21 cellular contexts compared by ENCODE assay signal in the genomic region with DNA sequence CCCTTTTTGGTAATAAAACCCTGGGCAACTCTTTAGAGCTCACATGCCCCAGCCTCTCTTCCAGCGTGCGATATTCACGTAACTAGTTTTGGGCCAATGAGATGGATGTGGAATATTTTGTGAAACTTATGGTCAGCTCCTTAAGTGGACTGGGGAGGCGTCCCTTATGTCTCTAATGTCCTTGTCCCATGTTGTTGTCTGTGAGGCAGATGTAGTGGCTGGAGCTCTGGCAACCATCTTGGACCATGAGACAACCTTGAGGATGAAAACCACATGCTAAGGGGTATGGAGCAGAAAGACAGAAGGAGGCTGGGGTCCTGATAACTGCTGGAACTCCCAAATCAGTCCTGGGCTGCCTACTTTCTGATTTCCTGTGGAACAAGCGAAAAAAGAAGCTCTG. TPM values are rescaled to one million over a fixed set of nuclear protein-coding genes. Genes with fewer than 3 reads are reported as not detected.
DNase-seq lines count a peak whose midpoint lies in the region; ATAC-seq, FAIRE-seq and TF ChIP-seq lines count a peak whose summit lies in the region.
"Had no signal": no experiment of that assay in that cellular context is flagged by ENCODE, and none has a peak within 500 bp of the region (broad histone marks: within the 10 kb centered on the region; RNA-seq: fewer than 3 reads in every experiment).

No MANE protein-coding gene starts in this region.

- H3K79me1 ChIP-seq in H1 (ENCODE audit: low read depth, low read length), result no peaks in the 10 kb centered on the region

- no peaks in the 10 kb centered on the region for H3K79me2 ChIP-seq in H1 (ENCODE audit: control insufficient read depth in 1 of 2, insufficient read depth in 2 of 2, low read length in 2 of 2)
- H3K79me2 ChIP-seq in neural progenitor cell (ENCODE audit: low read depth), result no peaks in the 10 kb centered on the region

- no peak overlapping the region for H3K14ac ChIP-seq in H1 (ENCODE audit: insufficient read length)

- no peaks in the 10 kb centered on the region for H3K4me1 Mint-ChIP-seq in natural killer cell
- H3K4me1 Mint-ChIP-seq in natural killer cell treated with Interleukin-12 subunit alpha and Interleukin-12 subunit beta and Interleukin-15 and Interleukin-18, amount 100 ng/mL, for 72 hours (ENCODE audit: low read depth in 2 of 2), result peaks cover 0 to 3% of the 10 kb centered on the region in 2 donors
- no peaks in the 10 kb centered on the region for H3K4me1 Mint-ChIP-seq in neural progenitor cell
- no peaks in the 10 kb centered on the region for H3K4me1 Mint-ChIP-seq in type B pancreatic cell (ENCODE audit: unreplicated experiment)

- FAIRE-seq in H1 (lab: Jason Lieb, UNC), result no peak
- FAIRE-seq: A549, G401.6, GM12878, H54 had no signal

- H3K36me3 ChIP-seq in H1 (ENCODE audit: control insufficient read depth in 2 of 4, insufficient read depth in 4 of 4, low read length in 3 of 4) (no peaks in the 10 kb centered on the region), neural progenitor cell (no peaks in the 10 kb centered on the region)
- H3K36me3 ChIP-seq: HAP-1 had no signal

- no peaks in the 10 kb centered on the region for H3K9me3 Mint-ChIP-seq in natural killer cell
- no peaks in the 10 kb centered on the region for H3K9me3 Mint-ChIP-seq in natural killer cell treated with Interleukin-12 subunit alpha and Interleukin-12 subunit beta and Interleukin-15 and Interleukin-18, amount 100 ng/mL, for 72 hours
- peaks cover 4% of the 10 kb centered on the region for H3K9me3 Mint-ChIP-seq in neural progenitor cell
- no peaks in the 10 kb centered on the region for H3K9me3 Mint-ChIP-seq in type B pancreatic cell
- H3K9me3 Mint-ChIP-seq: HFFc6 had no signal

- POLR2A ChIA-PET in H1 (lab: Charles Lee; ENCODE audit: partially characterized antibody), result no interaction called here

- no peaks in the 10 kb centered on the region for H3K23me2 ChIP-seq in H1 (ENCODE audit: low read depth, low read length)

- no peak overlapping the region for H4K91ac ChIP-seq in H1 (replicated peaks; ENCODE audit: insufficient read length, low read length)

- no peaks in the 10 kb centered on the region; a peak in 1 of 7 replicates for H3K4me1 ChIP-seq in H1 (replicated peaks in 1 of 4; ENCODE audit: control insufficient read depth in 3 of 4, insufficient read depth in 4 of 4, low read length in 3 of 4)
- H3K4me1 ChIP-seq in neural progenitor cell, result no peaks in the 10 kb centered on the region
- H3K4me1 ChIP-seq: Caco-2, HAP-1 had no signal

- no peak overlapping the region for H3K4me3 ChIP-seq in H1 (ENCODE audit: extremely low read depth in 1 of 4, insufficient read depth in 2 of 4, low read depth in 3 of 4, low read length in 4 of 4)
- no peak overlapping the region for H3K4me3 ChIP-seq in neural progenitor cell
- H3K4me3 ChIP-seq: A549, GM12878, GM23338, HAP-1 had no signal

- no peak overlapping the region for H3K18ac ChIP-seq in H1 (ENCODE audit: extremely low read depth, low read length)

- no peak overlapping the region for H4K5ac ChIP-seq in H1 (ENCODE audit: insufficient read length, low read depth, low read length)

- no peak for TF ChIP-seq EP300 in H1 (IDR thresholded peaks at IDR 0.05; ENCODE audit: borderline replicate concordance in 1 of 2, low read depth in 2 of 2, low read length in 2 of 2)

- H3K27me3 ChIP-seq in H1 (replicated peaks in 1 of 4; ENCODE audit: control insufficient read depth in 3 of 4, extremely low read depth in 1 of 4, insufficient read depth in 3 of 4, low read length in 3 of 4) (no peaks in the 10 kb centered on the region), neural progenitor cell (no peaks in the 10 kb centered on the region)

- H2BK15ac ChIP-seq in H1 (ENCODE audit: low read length), result no peak overlapping the region

- CTCF ChIA-PET in H1 (lab: Charles Lee; ENCODE audit: partially characterized antibody), result interaction anchor here (0.6 to 1.4 kb wide), 3 partner anchors 8 to 468 kb away, joined by 4 to 7 read pairs (median 4); no protein-coding TSS in a partner anchor

- H2BK5ac ChIP-seq in H1 (ENCODE audit: low read depth, low read length), result no peak overlapping the region

- H3K56ac ChIP-seq in H1 (replicated peaks; ENCODE audit: insufficient read length, low read depth, low read length), result no peak overlapping the region

- H3K23ac ChIP-seq in H1 (ENCODE audit: insufficient read length), result no peak overlapping the region

- TF ChIP-seq CTCF in natural killer cell (IDR thresholded peaks at IDR 0.05), result no peak
- no peak for TF ChIP-seq CTCF in H1 (IDR thresholded peaks at IDR 0.05; ENCODE audit: control extremely low read depth in 1 of 3, insufficient read depth in 1 of 3, low read depth in 1 of 3, low read length in 3 of 3)
- no peak for TF ChIP-seq CTCF in neural progenitor cell (IDR thresholded peaks at IDR 0.05)
- no peak for TF ChIP-seq CTCF in type B pancreatic cell (conservative IDR thresholded peaks at IDR 0.05)

- DNase-seq in natural killer cell (no peak), H1 (ENCODE audit: low read depth in 1 of 2, low spot score in 2 of 2) (no peak), neural progenitor cell (ENCODE audit: low spot score) (no peak), type B pancreatic cell (ENCODE audit: extremely low spot score, unreplicated experiment) (peak; percentile 7), SK-N-DZ (ENCODE audit: low spot score) (no peak)
- DNase-seq in natural killer cell treated with Interleukin-12 subunit alpha and Interleukin-12 subunit beta and Interleukin-15 and Interleukin-18, amount 100 ng/mL, for 72 hours (ENCODE audit: low spot score), result no peak
- DNase-seq in activated T-cell treated with anti-CD3 and anti-CD28 coated beads, Interleukin-2, amount 50 U/mL, for 1 hour, result no peak
- DNase-seq: 8988T; C1 segment of cervical spinal cord; Caco-2; CD4-positive, alpha-beta memory T cell; DMS153; DND-41; HFFc6 had no signal

- H2AFZ ChIP-seq in H1 (ENCODE audit: low read length) (no peak overlapping the region), neural progenitor cell (replicated peaks) (no peak overlapping the region)
- H2AFZ ChIP-seq: GM23338 had no signal

- TF ChIP-seq RAD21 in H1 (IDR thresholded peaks at IDR 0.05 in 1 of 2, conservative IDR thresholded peaks at IDR 0.05 in 1 of 2; ENCODE audit: low read depth in 2 of 2, low read length in 2 of 2), result no peak

- H4K20me1 ChIP-seq in H1 (replicated peaks in 1 of 2; ENCODE audit: control insufficient read depth in 1 of 2, insufficient read depth in 2 of 2, low read length in 2 of 2) (no peaks in the 10 kb centered on the region), neural progenitor cell (ENCODE audit: low read depth) (no peaks in the 10 kb centered on the region)

- H4K8ac ChIP-seq in H1 (ENCODE audit: extremely low read depth, insufficient read depth, low read length), result no peak overlapping the region

- 93% methylated on average over 5 of the region's 5 CpGs; no CpG with 5 or more reads in 1 of the 2 experiments for WGBS in H1 (ENCODE audit: extremely low coverage in 1 of 2, insufficient coverage in 1 of 2, insufficient read length in 1 of 2, insufficient replicate concordance in 2 of 2, low coverage in 1 of 2, low lambda C conversion rate in 2 of 2, missing lambda C conversion rate in 1 of 2), 2 experiments

- intact Hi-C loops in natural killer cell (cut with micrococcal nuclease), result no loop called here

- H3K4me2 ChIP-seq in H1 (ENCODE audit: insufficient read depth in 1 of 2, low read depth in 2 of 2, low read length in 2 of 2), result no peak overlapping the region
- no peak overlapping the region for H3K4me2 ChIP-seq in neural progenitor cell
- H3K4me2 ChIP-seq: A549, GM23338 had no signal

- H3K9me3 ChIP-seq in H1 (ENCODE audit: insufficient read depth in 2 of 2, low read depth in 1 of 2, low read length in 1 of 2) (no peaks in the 10 kb centered on the region; a peak in 1 of 4 replicates), neural progenitor cell (ENCODE audit: low read depth) (no peaks in the 10 kb centered on the region)
- H3K9me3 ChIP-seq: A549, Caco-2, HAP-1 had no signal

- no peaks in the 10 kb centered on the region for H3F3A ChIP-seq in neural progenitor cell (ENCODE audit: low read depth)

- H2BK12ac ChIP-seq in H1 (ENCODE audit: low read depth, low read length), result no peak overlapping the region

- H3K27ac ChIP-seq in H1 (ENCODE audit: low read depth, low read length), result no peak overlapping the region
- H3K27ac ChIP-seq in neural progenitor cell, result no peak overlapping the region
- H3K27ac ChIP-seq: A549 had no signal

- no peak overlapping the region for H3K27ac Mint-ChIP-seq in natural killer cell
- no peak overlapping the region for H3K27ac Mint-ChIP-seq in natural killer cell treated with Interleukin-12 subunit alpha and Interleukin-12 subunit beta and Interleukin-15 and Interleukin-18, amount 100 ng/mL, for 72 hours
- peak overlapping the region; percentile 9 for H3K27ac Mint-ChIP-seq in neural progenitor cell
- no peak overlapping the region for H3K27ac Mint-ChIP-seq in type B pancreatic cell
- H3K27ac Mint-ChIP-seq: CD4-positive, alpha-beta memory T cell; GM23338; HFFc6 had no signal

- TF ChIP-seq POLR2A in H1 (IDR thresholded peaks at IDR 0.05; ENCODE audit: control extremely low read depth in 1 of 2, low read depth in 2 of 2, low read length in 2 of 2), result no peak

- no peaks in the 10 kb centered on the region for H3K36me3 Mint-ChIP-seq in natural killer cell
- no peaks in the 10 kb centered on the region for H3K36me3 Mint-ChIP-seq in natural killer cell treated with Interleukin-12 subunit alpha and Interleukin-12 subunit beta and Interleukin-15 and Interleukin-18, amount 100 ng/mL, for 72 hours
- H3K36me3 Mint-ChIP-seq in neural progenitor cell, result no peaks in the 10 kb centered on the region
- no peaks in the 10 kb centered on the region for H3K36me3 Mint-ChIP-seq in type B pancreatic cell
- H3K36me3 Mint-ChIP-seq: CD4-positive, alpha-beta memory T cell had no signal

- H3K4me3 Mint-ChIP-seq in natural killer cell (peak overlapping the region; percentile 8), neural progenitor cell (no peak overlapping the region), type B pancreatic cell (no peak overlapping the region)
- no peak overlapping the region for H3K4me3 Mint-ChIP-seq in natural killer cell treated with Interleukin-12 subunit alpha and Interleukin-12 subunit beta and Interleukin-15 and Interleukin-18, amount 100 ng/mL, for 72 hours
- H3K4me3 Mint-ChIP-seq: CD4-positive, alpha-beta memory T cell; GM23338; HFFc6 had no signal

- H2AK5ac ChIP-seq in H1 (ENCODE audit: low read depth, low read length), result no peak overlapping the region

- H3K4ac ChIP-seq in H1 (replicated peaks; ENCODE audit: insufficient read length, low read depth, low read length), result no peak overlapping the region

- H3K9ac ChIP-seq in H1 (replicated peaks in 1 of 4; ENCODE audit: extremely low read depth in 1 of 4, low read depth in 3 of 4, low read length in 3 of 4) (no peak overlapping the region), neural progenitor cell (no peak overlapping the region)

- peaks cover 5 to 10% of the 10 kb centered on the region in 2 donors for H3K27me3 Mint-ChIP-seq in natural killer cell (ENCODE audit: low read depth in 2 of 2)
- H3K27me3 Mint-ChIP-seq in natural killer cell treated with Interleukin-12 subunit alpha and Interleukin-12 subunit beta and Interleukin-15 and Interleukin-18, amount 100 ng/mL, for 72 hours, result peaks cover 17 to 34% of the 10 kb centered on the region in 2 donors
- H3K27me3 Mint-ChIP-seq in neural progenitor cell (ENCODE audit: insufficient read depth, low read depth), result peaks cover 3% of the 10 kb centered on the region
- peaks cover 5% of the 10 kb centered on the region for H3K27me3 Mint-ChIP-seq in type B pancreatic cell

- ATAC-seq in natural killer cell (no peak), GM18868 (IDR thresholded peaks at IDR 0.05; ENCODE audit: unreplicated experiment) (no peak)
- ATAC-seq in natural killer cell treated with Interleukin-12 subunit alpha and Interleukin-12 subunit beta and Interleukin-15 and Interleukin-18, amount 100 ng/mL, for 72 hours, result no peak
- ATAC-seq: A549, GM12878, GM23338 had no signal

- H2BK20ac ChIP-seq in H1 (ENCODE audit: low read length), result no peak overlapping the region

- no peak overlapping the region for H2BK120ac ChIP-seq in H1 (replicated peaks; ENCODE audit: low read depth, low read length)

RNA-seq across cellular contexts. Expression of gene GPRC5B, which starts 31.4 kb away (rescaled TPM):
- not detected for total RNA-seq in natural killer cell
- total RNA-seq in natural killer cell treated with Interleukin-12 subunit alpha and Interleukin-12 subunit beta and Interleukin-15 and Interleukin-18, amount 100 ng/mL, for 72 hours, result not detected
- total RNA-seq in H1 (2021; fragmentation: NEBNext Ultra II Directional; extraction: Animal tissue kit (Norgen Biotek cat#: 25700)), result 106 and 109 TPM in 2 replicates
- polyA plus RNA-seq in H1 (2011; rRNA removed), result 160 and 196 TPM in 2 replicates
- polyA plus RNA-seq in H1 (2011; cell fraction: cytosol; rRNA removed), result 130 TPM
- polyA plus RNA-seq in H1 (2011; cell fraction: nucleus; rRNA removed), result 137 TPM
- polyA plus RNA-seq in H1 (2012, experiment 1 of 2), result 86.5 to 102 TPM (median 91.9 TPM) in 4 replicates
- 82.1 TPM for polyA plus RNA-seq in H1 (2012, experiment 2 of 2)
- polyA plus RNA-seq in H1 (2013, experiment 1 of 2), result 171 TPM
- 188 TPM for polyA plus RNA-seq in H1 (2013, experiment 2 of 2)
- polyA minus RNA-seq in H1 (2011; rRNA and poly(A)+ RNA removed), result 99.0 and 101 TPM in 2 replicates
- polyA minus RNA-seq in H1 (2011; cell fraction: cytosol; rRNA and poly(A)+ RNA removed), result 96.7 TPM
- polyA minus RNA-seq in H1 (2011; cell fraction: nucleus; rRNA and poly(A)+ RNA removed), result 80.6 TPM
- 21.1 and 32.2 TPM in 2 replicates for total RNA-seq in neural progenitor cell (ENCODE audit: low replicate concordance)
- total RNA-seq in type B pancreatic cell (ENCODE audit: low replicate concordance), result 25.8 and 53.8 TPM in 2 replicates
- polyA plus RNA-seq in SK-N-DZ (2014; cell fraction: cytosol; rRNA removed), result 11.0 and 12.8 TPM in 2 replicates
- polyA plus RNA-seq in SK-N-DZ (2014; cell fraction: nucleus; rRNA removed), result 11.3 and 12.2 TPM in 2 replicates
- total RNA-seq: CD4-positive, alpha-beta memory T cell had no signal

Comparison
In these comparisons a context has a peak if more than half of its experiments do, and no peak if none do; other contexts are left out.
1. RNA of gene GPRC5B, which starts 31.4 kb away (total RNA-seq): 106 to 109 TPM in H1, 25.8 to 53.8 TPM in type B pancreatic cell and 21.1 to 32.2 TPM in neural progenitor cell; not detected in natural killer cell and not detected in natural killer cell treated with Interleukin-12 subunit alpha and Interleukin-12 subunit beta and Interleukin-15 and Interleukin-18, amount 100 ng/mL, for 72 hours; every median in the first group is over 10 times any median in the second.